ENCODE assay signal across 22 cellular contexts in genomic region chr15:71066983-71067382, GRCh38. TPM values are rescaled to one million over a fixed set of nuclear protein-coding genes. Genes with fewer than 3 reads are reported as not detected.
DNase-seq lines count a peak whose midpoint lies in the region; ATAC-seq, FAIRE-seq and TF ChIP-seq lines count a peak whose summit lies in the region.
"Had no signal": no experiment of that assay in that cellular context is flagged by ENCODE, and none has a peak within 500 bp of the region (broad histone marks: within the 10 kb centered on the region; RNA-seq: fewer than 3 reads in every experiment).

No MANE protein-coding gene starts in this region.

- H3K27me3 Mint-ChIP-seq in astrocyte (ENCODE audit: low read depth, unreplicated experiment) (no peaks in the 10 kb centered on the region), immature natural killer cell (ENCODE audit: low read depth in 3 of 3) (peaks cover 1 to 10% (median 5%) of the 10 kb centered on the region in 3 donors)
- H3K27me3 Mint-ChIP-seq in T-helper 2 cell treated with Interferon-gamma antibody and Interleukin-4, amounts not matched to agents 5 μg/mL and 100 μg/mL, for 36 hours (ENCODE audit: low read depth) = peaks cover 3% of the 10 kb centered on the region

- no peak overlapping the region for H3K9ac ChIP-seq in astrocyte (ENCODE audit: low read length)

- intact Hi-C loops in Right ventricle myocardium inferior (cut with DNase I) = no loop called here

- H3K27ac ChIP-seq in right atrium auricular region (no peak overlapping the region), astrocyte (ENCODE audit: low read depth, low read length) (no peak overlapping the region)
- H3K27ac ChIP-seq: psoas muscle, tibial artery, WERI-Rb-1 had no signal

- peak; percentile 78 for ATAC-seq in Right ventricle myocardium inferior

- H4K20me1 ChIP-seq in astrocyte (ENCODE audit: insufficient read depth, low read length) = no peaks in the 10 kb centered on the region

- TF ChIP-seq CTCF in right atrium auricular region (IDR thresholded peaks at IDR 0.05) (no peak), astrocyte (IDR thresholded peaks at IDR 0.05; ENCODE audit: insufficient read depth, low read depth, low read length) (no peak), foreskin fibroblast (IDR thresholded peaks at IDR 0.05; ENCODE audit: low read depth, low read length) (no peak)

- no peak overlapping the region for H3K4me2 ChIP-seq in astrocyte (ENCODE audit: low read length)

- H3K4me1 Mint-ChIP-seq in astrocyte (ENCODE audit: low read depth, unreplicated experiment) (no peaks in the 10 kb centered on the region), immature natural killer cell (no peaks in the 10 kb centered on the region)
- no peaks in the 10 kb centered on the region for H3K4me1 Mint-ChIP-seq in T-helper 2 cell treated with Interferon-gamma antibody and Interleukin-4, amounts not matched to agents 5 μg/mL and 100 μg/mL, for 36 hours (ENCODE audit: low read depth)
- H3K4me1 Mint-ChIP-seq: activated naive CD8-positive, alpha-beta T cell treated with anti-CD3 and anti-CD28 coated beads for 36 hours; CD4-positive, alpha-beta memory T cell had no signal

- H3K4me3 ChIP-seq in right atrium auricular region = no peak overlapping the region
- no peak overlapping the region for H3K4me3 ChIP-seq in astrocyte (ENCODE audit: insufficient read depth, low read depth, low read length)
- no peak overlapping the region for H3K4me3 ChIP-seq in foreskin fibroblast (ENCODE audit: low read depth in 1 of 2, low read length in 2 of 2)
- H3K4me3 ChIP-seq: psoas muscle, tibial artery had no signal

- no peak for FAIRE-seq in astrocyte (lab: Jason Lieb, UNC)

- DNase-seq in Right ventricle myocardium inferior (ENCODE audit: missing footprints) (no peak), right atrium auricular region (ENCODE audit: low spot score) (no peak), astrocyte (ENCODE audit: low read depth) (peak; percentile 63), foreskin fibroblast (peak; percentile 85 to 91), stromal cell of bone marrow (ENCODE audit: low read depth) (peak; percentile 90), immature natural killer cell (no peak)
- no peak for DNase-seq in stimulated activated CD4-positive, alpha-beta T cell treated with anti-CD3 and anti-CD28 coated beads, Interleukin-15, amount 100 ng/mL, for 24 hours
- no peak for DNase-seq in T-helper 2 cell treated with Interferon-gamma antibody and Interleukin-4, amounts not matched to agents 5 μg/mL and 100 μg/mL, for 36 hours (ENCODE audit: low spot score)
- DNase-seq: activated CD4-positive, alpha-beta memory T cell treated with anti-CD3 and anti-CD28 coated beads for 36 hours; activated naive CD8-positive, alpha-beta T cell treated with anti-CD3 and anti-CD28 coated beads for 36 hours; CD4-positive, alpha-beta memory T cell; erythroblast; islet precursor cell; NCI-H2029; NCI-H510A treated with DMSO at 0.1 percent for 48 hours; psoas muscle; SIG-M5; stimulated activated naive CD4-positive, alpha-beta T cell; WERI-Rb-1 had no signal

- H3K36me3 Mint-ChIP-seq in astrocyte (ENCODE audit: low read depth, unreplicated experiment) (no peaks in the 10 kb centered on the region), immature natural killer cell (no peaks in the 10 kb centered on the region)
- H3K36me3 Mint-ChIP-seq in T-helper 2 cell treated with Interferon-gamma antibody and Interleukin-4, amounts not matched to agents 5 μg/mL and 100 μg/mL, for 36 hours (ENCODE audit: low read depth) = no peaks in the 10 kb centered on the region
- H3K36me3 Mint-ChIP-seq: activated CD4-positive, alpha-beta memory T cell treated with anti-CD3 and anti-CD28 coated beads for 36 hours; activated naive CD8-positive, alpha-beta T cell treated with anti-CD3 and anti-CD28 coated beads for 36 hours; CD4-positive, alpha-beta memory T cell had no signal

- no peaks in the 10 kb centered on the region for H3K36me3 ChIP-seq in right atrium auricular region
- no peaks in the 10 kb centered on the region for H3K36me3 ChIP-seq in astrocyte (ENCODE audit: insufficient read depth, low read length)
- H3K36me3 ChIP-seq: tibial artery, WERI-Rb-1 had no signal

- H2AFZ ChIP-seq in astrocyte (ENCODE audit: low read depth, low read length) = no peak overlapping the region

- no peaks in the 10 kb centered on the region for H3K4me1 ChIP-seq in right atrium auricular region
- H3K4me1 ChIP-seq in astrocyte (ENCODE audit: insufficient read depth, low read length) = no peaks in the 10 kb centered on the region
- H3K4me1 ChIP-seq: psoas muscle, tibial artery had no signal

- no peaks in the 10 kb centered on the region for H3K9me3 ChIP-seq in right atrium auricular region
- H3K9me3 ChIP-seq in astrocyte (ENCODE audit: insufficient read depth, low read depth, low read length) = no peaks in the 10 kb centered on the region
- H3K9me3 ChIP-seq: psoas muscle, tibial artery had no signal

- H3K4me3 Mint-ChIP-seq in astrocyte (ENCODE audit: unreplicated experiment) (no peak overlapping the region), immature natural killer cell (no peak overlapping the region)
- H3K4me3 Mint-ChIP-seq in T-helper 2 cell treated with Interferon-gamma antibody and Interleukin-4, amounts not matched to agents 5 μg/mL and 100 μg/mL, for 36 hours = no peak overlapping the region
- H3K4me3 Mint-ChIP-seq: activated CD4-positive, alpha-beta memory T cell treated with anti-CD3 and anti-CD28 coated beads for 36 hours; activated naive CD8-positive, alpha-beta T cell treated with anti-CD3 and anti-CD28 coated beads for 36 hours; CD4-positive, alpha-beta memory T cell; nephron had no signal

- H3K9me3 Mint-ChIP-seq in astrocyte (ENCODE audit: unreplicated experiment) (no peaks in the 10 kb centered on the region), immature natural killer cell (peaks cover 0 to 6% (median 0%) of the 10 kb centered on the region in 6 donors)
- no peaks in the 10 kb centered on the region for H3K9me3 Mint-ChIP-seq in T-helper 2 cell treated with Interferon-gamma antibody and Interleukin-4, amounts not matched to agents 5 μg/mL and 100 μg/mL, for 36 hours
- H3K9me3 Mint-ChIP-seq: activated CD4-positive, alpha-beta memory T cell treated with anti-CD3 and anti-CD28 coated beads for 36 hours; activated naive CD8-positive, alpha-beta T cell treated with anti-CD3 and anti-CD28 coated beads for 36 hours had no signal

- H3K27ac Mint-ChIP-seq in astrocyte (ENCODE audit: unreplicated experiment) (no peak overlapping the region), immature natural killer cell (no peak overlapping the region)
- H3K27ac Mint-ChIP-seq in T-helper 2 cell treated with Interferon-gamma antibody and Interleukin-4, amounts not matched to agents 5 μg/mL and 100 μg/mL, for 36 hours = no peak overlapping the region
- H3K27ac Mint-ChIP-seq: activated CD4-positive, alpha-beta memory T cell treated with anti-CD3 and anti-CD28 coated beads for 36 hours; activated naive CD8-positive, alpha-beta T cell treated with anti-CD3 and anti-CD28 coated beads for 36 hours; CD4-positive, alpha-beta memory T cell had no signal

- H3K27me3 ChIP-seq in right atrium auricular region (no peaks in the 10 kb centered on the region), astrocyte (ENCODE audit: insufficient read depth, low read length) (no peaks in the 10 kb centered on the region)
- H3K27me3 ChIP-seq: tibial artery had no signal

- no peaks in the 10 kb centered on the region for H3K79me2 ChIP-seq in astrocyte (ENCODE audit: insufficient read depth, low read length)

RNA-seq across cellular contexts. Expression of gene THSD4, which starts 48.3 kb away (rescaled TPM):
- 73.1 TPM for total RNA-seq in Right ventricle myocardium inferior
- total RNA-seq in right atrium auricular region = 10 to 100 TPM; 41.2 to 85.3 TPM
- 0.99 and 2.5 TPM in 2 replicates for total RNA-seq in astrocyte
- polyA plus RNA-seq in immature natural killer cell = not detected
- total RNA-seq: activated CD4-positive, alpha-beta memory T cell treated with anti-CD3 and anti-CD28 coated beads for 36 hours; activated naive CD8-positive, alpha-beta T cell treated with anti-CD3 and anti-CD28 coated beads for 36 hours; CD4-positive, alpha-beta memory T cell; T-helper 1 cell treated with Interleukin-12 subunit alpha and Interleukin-12 subunit beta and Interleukin-4 antibody, amounts not matched to agents 30 ng/mL and 1 ng/mL, for 36 hours had no signal
- polyA plus RNA-seq: CD4-positive, alpha-beta memory T cell had no signal

Comparison
In these comparisons a context has a peak if more than half of its experiments do, and no peak if none do; other contexts are left out.
1. DNase-seq: peak in astrocyte (single experiment), foreskin fibroblast (2 of 2) and stromal cell of bone marrow (single experiment); none in Right ventricle myocardium inferior (single experiment), right atrium auricular region (single experiment), immature natural killer cell (0 of 3), stimulated activated CD4-positive, alpha-beta T cell treated with anti-CD3 and anti-CD28 coated beads, Interleukin-15, amount 100 ng/mL, for 24 hours (single experiment) and T-helper 2 cell treated with Interferon-gamma antibody and Interleukin-4, amounts not matched to agents 5 μg/mL and 100 μg/mL, for 36 hours (single experiment).
2. RNA of gene THSD4, which starts 48.3 kb away (total RNA-seq): 41.2 to 85.3 TPM in right atrium auricular region and 73.1 TPM in Right ventricle myocardium inferior (single experiment); 0.99 to 2.5 TPM in astrocyte; every median in the first group is over 10 times any median in the second.